ENCODE assay signal across 9 cellular contexts in the genomic region with DNA sequence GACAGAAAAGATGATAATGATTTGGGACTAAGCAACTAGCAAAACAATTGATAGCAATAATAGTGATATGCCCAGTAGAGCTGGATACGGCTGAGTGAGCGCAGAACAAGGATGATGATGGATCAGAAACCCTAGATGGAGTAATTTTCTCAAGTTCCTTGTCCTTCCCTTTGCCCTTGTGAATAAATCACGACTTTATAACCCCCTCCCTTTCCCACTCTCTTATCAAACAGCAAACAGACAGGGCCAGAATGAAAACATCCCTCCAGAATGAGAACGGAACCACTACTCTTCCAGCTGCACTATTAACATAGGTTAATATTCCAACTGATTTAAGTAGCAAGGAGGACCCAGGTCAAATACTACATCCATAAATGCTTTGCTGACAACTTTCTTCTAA. TPM values are rescaled to one million over a fixed set of nuclear protein-coding genes. Genes with fewer than 3 reads are reported as not detected.
DNase-seq lines count a peak whose midpoint lies in the region; ATAC-seq, FAIRE-seq and TF ChIP-seq lines count a peak whose summit lies in the region.
"Had no signal": no experiment of that assay in that cellular context is flagged by ENCODE, and none has a peak within 500 bp of the region (broad histone marks: within the 10 kb centered on the region; RNA-seq: fewer than 3 reads in every experiment).

No MANE protein-coding gene starts in this region.

- H3K4me3 ChIP-seq in PC-3 (ENCODE audit: low read length) (peak overlapping the region; percentile 87), endocrine pancreas (ENCODE audit: control insufficient read depth, insufficient read depth, low read length) (peak overlapping the region; percentile 87), smooth muscle cell (peak overlapping the region; percentile 68)

- WGBS in smooth muscle cell (ENCODE audit: low lambda C conversion rate): 63% methylated on average over 4 of the region's 4 CpGs

- H3K27me3 ChIP-seq in PC-3 (ENCODE audit: low read length) (no peaks in the 10 kb centered on the region), endocrine pancreas (ENCODE audit: control insufficient read depth, insufficient read depth, low read length) (no peaks in the 10 kb centered on the region), smooth muscle cell (ENCODE audit: low read depth) (no peaks in the 10 kb centered on the region)

- intact Hi-C loops in PC-3 (cut with micrococcal nuclease): loop anchor here (2.0 to 10.0 kb wide), 2 partner anchors 65 to 293 kb away; no protein-coding TSS in a partner anchor

- H3K4me1 ChIP-seq in PC-3 (ENCODE audit: insufficient read depth, low read length) (peaks cover 16% of the 10 kb centered on the region; the same call in 1 of the 2 replicates), endocrine pancreas (ENCODE audit: control insufficient read depth, insufficient read depth, low read length) (no peaks in the 10 kb centered on the region), smooth muscle cell (ENCODE audit: low read depth) (no peaks in the 10 kb centered on the region)

- H3K9me2 ChIP-seq in PC-3 (replicated peaks; ENCODE audit: low read length): no peaks in the 10 kb centered on the region

- H3K27ac ChIP-seq in PC-3 (ENCODE audit: low read length): no peak overlapping the region
- no peak overlapping the region for H3K27ac ChIP-seq in smooth muscle cell (ENCODE audit: low read depth)

- H3F3A ChIP-seq in PC-3 (ENCODE audit: low read length, unreplicated experiment) (peaks cover 13% of the 10 kb centered on the region), smooth muscle cell (ENCODE audit: low read depth) (peaks cover 11% of the 10 kb centered on the region)

- peaks cover 36% of the 10 kb centered on the region for H3K4me1 Mint-ChIP-seq in activated T-cell treated with anti-CD3 and anti-CD28 coated beads, Interleukin-2, amount 50 U/mL, for 4 hours (ENCODE audit: low read depth)

- H2AFZ ChIP-seq in PC-3 (ENCODE audit: low read length): no peak overlapping the region
- H2AFZ ChIP-seq in smooth muscle cell (ENCODE audit: low read depth): no peak overlapping the region

- peak overlapping the region; percentile 94 for H3K4me3 Mint-ChIP-seq in activated T-cell treated with anti-CD3 and anti-CD28 coated beads, Interleukin-2, amount 50 U/mL, for 4 hours

- peaks cover 1% of the 10 kb centered on the region for H3K36me3 Mint-ChIP-seq in activated T-cell treated with anti-CD3 and anti-CD28 coated beads, Interleukin-2, amount 50 U/mL, for 4 hours (ENCODE audit: insufficient read depth)

- FAIRE-seq in urothelium cell line (lab: Jason Lieb, UNC): no peak

- no peak overlapping the region for H3K9ac ChIP-seq in PC-3 (ENCODE audit: low read length)
- H3K9ac ChIP-seq in endocrine pancreas (ENCODE audit: control insufficient read depth, insufficient read depth, low read length): no peak overlapping the region
- no peak overlapping the region for H3K9ac ChIP-seq in smooth muscle cell (ENCODE audit: low read depth)

- H3K9me3 ChIP-seq in PC-3 (ENCODE audit: low read length) (no peaks in the 10 kb centered on the region), endocrine pancreas (ENCODE audit: control insufficient read depth, low read length) (no peaks in the 10 kb centered on the region), smooth muscle cell (replicated peaks; ENCODE audit: low read depth) (no peaks in the 10 kb centered on the region)

- CTCF ChIA-PET in PC-3 (lab: Charles Lee): no interaction called here

- H3K9me3 Mint-ChIP-seq in activated T-cell treated with anti-CD3 and anti-CD28 coated beads, Interleukin-2, amount 50 U/mL, for 4 hours: no peaks in the 10 kb centered on the region

- no peak for ATAC-seq in activated T-cell treated with anti-CD3 and anti-CD28 coated beads, Interleukin-2, amount 50 U/mL, for 4 hours
- ATAC-seq in PC-3 (no peak), GM18867 (IDR thresholded peaks at IDR 0.05; ENCODE audit: unreplicated experiment) (no peak), GM18498 (IDR thresholded peaks at IDR 0.05; ENCODE audit: unreplicated experiment) (no peak)

- H3K4me2 ChIP-seq in PC-3 (ENCODE audit: low read length) (peak overlapping the region; percentile 96), smooth muscle cell (peak overlapping the region; percentile 92)

- POLR2A ChIA-PET in PC-3 (lab: Charles Lee; ENCODE audit: unreplicated experiment): interaction anchor here (0.5 kb wide), 1 partner anchor 48 kb away, joined by 4 read pairs; no protein-coding TSS in a partner anchor

- H3K36me3 ChIP-seq in PC-3 (ENCODE audit: low read depth, low read length) (no peaks in the 10 kb centered on the region), endocrine pancreas (ENCODE audit: control insufficient read depth, insufficient read depth, low read length) (no peaks in the 10 kb centered on the region), smooth muscle cell (ENCODE audit: low read depth) (no peaks in the 10 kb centered on the region)

- H3K79me2 ChIP-seq in PC-3 (ENCODE audit: low read length) (peaks cover 18% of the 10 kb centered on the region), smooth muscle cell (ENCODE audit: low read depth) (no peaks in the 10 kb centered on the region)

- DNase-seq in activated T-cell treated with anti-CD3 and anti-CD28 coated beads, Interleukin-2, amount 50 U/mL, for 4 hours: no peak
- DNase-seq in activated T-cell treated with anti-CD3 and anti-CD28 coated beads, Interleukin-2, amount 50 U/mL, for 48 hours: no peak
- DNase-seq in PC-3: no peak
- no peak for DNase-seq in smooth muscle cell (lab: John Stamatoyannopoulos, UW; ENCODE audit: unreplicated experiment)
- no peak for DNase-seq in urothelium cell line (ENCODE audit: low spot score)

- TF ChIP-seq CTCF in PC-3 (conservative IDR thresholded peaks at IDR 0.05; ENCODE audit: low read depth, low read length) (no peak), smooth muscle cell (IDR thresholded peaks at IDR 0.05; ENCODE audit: borderline replicate concordance, insufficient read depth, poor library complexity, severe bottlenecking) (no peak)

- H3K27me3 Mint-ChIP-seq in activated T-cell treated with anti-CD3 and anti-CD28 coated beads, Interleukin-2, amount 50 U/mL, for 4 hours (ENCODE audit: low read depth): no peaks in the 10 kb centered on the region

- no TSS peak for BruUV-seq in PC-3 (replicated peaks; lab: Mats Ljungman, UMichigan)

- no peaks in the 10 kb centered on the region for H4K20me1 ChIP-seq in PC-3 (ENCODE audit: low read length)
- no peaks in the 10 kb centered on the region for H4K20me1 ChIP-seq in smooth muscle cell (ENCODE audit: low read depth)

RNA-seq across cellular contexts. Expression of gene MTFR2, which starts 1.3 kb away (rescaled TPM):
- 10 to 100 TPM in 2 of 3 donors, 1 to 10 TPM in 1; 9.9 to 16.7 (median 13.4) TPM for total RNA-seq in activated T-cell treated with anti-CD3 and anti-CD28 coated beads, Interleukin-2, amount 50 U/mL, for 4 hours
- 6.2 and 12.4 TPM in 2 replicates for total RNA-seq in PC-3 (2014; rRNA removed)
- 10.9 and 12.4 TPM in 2 replicates for total RNA-seq in smooth muscle cell
- polyA plus RNA-seq in smooth muscle cell: 1.4 and 2.7 TPM in 2 replicates
- polyA plus RNA-seq: neural cell had no signal

RNA-seq across cellular contexts. Expression of gene BCLAF1, which starts 38.3 kb away (rescaled TPM):
- 100 to 1,000 TPM; 241 to 270 (median 261) TPM for total RNA-seq in activated T-cell treated with anti-CD3 and anti-CD28 coated beads, Interleukin-2, amount 50 U/mL, for 4 hours
- 119 and 171 TPM in 2 replicates for total RNA-seq in PC-3 (2014; rRNA removed)
- total RNA-seq in smooth muscle cell: 151 and 193 TPM in 2 replicates
- 61.1 and 68.2 TPM in 2 replicates for polyA plus RNA-seq in smooth muscle cell
